ENCODE assay signal across 9 cellular contexts in the genomic region with DNA sequence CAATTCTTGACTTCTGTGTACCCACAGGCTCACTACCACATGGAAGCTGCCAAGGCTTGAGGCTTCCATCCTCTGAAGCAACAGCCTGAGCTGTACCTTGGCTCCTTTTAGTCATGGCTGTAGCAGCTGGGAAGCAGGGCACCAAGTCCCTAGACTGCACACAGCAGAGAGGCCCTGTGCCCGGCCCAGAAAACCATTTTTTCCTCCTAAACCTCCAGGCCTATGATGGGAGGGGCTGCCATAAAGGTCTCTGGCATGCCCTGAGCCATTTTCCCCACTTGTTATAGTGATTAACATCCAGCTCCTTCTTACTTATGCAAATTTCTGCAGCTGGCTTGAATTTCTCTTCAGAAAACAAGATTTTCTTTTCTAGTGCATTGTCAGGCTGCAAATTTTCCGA.
"Had no signal": no experiment of that assay in that cellular context is flagged by ENCODE, and none has a peak within 500 bp of the region (broad histone marks: within the 10 kb centered on the region; RNA-seq: fewer than 3 reads in every experiment).

No MANE protein-coding gene starts in this region.

- ATAC-seq: HepG2 had no signal

- H3K9ac ChIP-seq: KMS-11 had no signal

- H3K4me2 ChIP-seq: KMS-11 had no signal

- H3K27ac ChIP-seq: HL-60, KMS-11 had no signal

- DNase-seq: IMR-90, Karpas-422, KBM-7, KG1 had no signal

- H3K4me3 Mint-ChIP-seq: IgD-negative memory B cell had no signal

- FAIRE-seq: HepG2, HTR-8/SVneo had no signal

- H3K27me3 Mint-ChIP-seq: IgD-negative memory B cell had no signal
